Comparison of ENCODE assay signal across 8 cellular contexts in the genomic region with DNA sequence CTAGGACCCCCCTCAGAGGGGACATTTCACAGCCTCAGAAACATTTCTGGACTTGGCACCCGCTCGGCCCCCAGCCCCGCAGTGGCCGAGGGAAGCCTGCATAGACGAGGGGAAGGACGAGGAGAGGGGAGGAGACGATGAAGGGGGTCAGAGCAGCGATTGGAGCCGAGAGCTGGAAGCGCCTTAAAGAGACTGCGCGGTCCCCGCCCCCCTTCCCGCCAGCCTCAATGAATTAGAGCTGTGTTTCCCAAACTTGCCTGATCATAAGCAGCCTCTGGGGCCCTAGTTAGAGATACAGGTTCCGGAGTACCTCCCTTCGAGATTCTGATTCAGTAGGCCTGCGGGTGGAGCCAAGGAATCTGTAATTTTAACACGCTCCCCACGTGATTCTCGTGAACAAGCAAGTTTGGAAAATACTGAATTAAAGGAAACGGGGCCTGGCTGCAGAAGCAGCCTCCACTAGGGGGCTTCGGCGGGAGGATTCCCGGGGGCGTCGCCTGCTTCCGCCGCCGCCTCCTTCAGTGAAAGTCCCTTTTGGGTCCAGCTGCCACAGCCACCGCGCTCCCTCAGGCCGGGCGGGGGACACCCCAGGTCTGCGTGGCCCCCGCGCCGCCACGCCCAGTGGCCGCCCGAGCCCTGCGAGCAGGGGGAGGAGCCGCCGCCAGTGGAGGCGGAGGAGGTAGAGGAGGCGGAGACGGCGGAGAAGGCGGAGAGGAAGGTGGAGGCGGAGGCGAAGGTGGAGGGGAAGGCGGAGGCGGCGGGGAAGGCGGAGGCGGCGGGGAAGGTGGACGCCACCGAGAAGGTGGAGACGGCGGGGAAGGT. TPM values are rescaled to one million over a fixed set of nuclear protein-coding genes. Genes with fewer than 3 reads are reported as not detected.
DNase-seq lines count a peak whose midpoint lies in the region; ATAC-seq and TF ChIP-seq lines count a peak whose summit lies in the region.

A gene (plus strand): TSS at position 651 of the 822 bp plus-strand sequence. CDS start 824 bp downstream, outside the sequence.

- TF ChIP-seq CTCF in GM12873 (IDR thresholded peaks at IDR 0.05; ENCODE audit: insufficient read depth, low read depth, low read length, missing control alignments) (peak; percentile 54), upper lobe of right lung (IDR thresholded peaks at IDR 0.05) (peak; percentile 49)

- H3K4me1 ChIP-seq in upper lobe of right lung, result peaks cover 3% of the 10 kb centered on the region

- no peaks in the 10 kb centered on the region for H3K9me3 ChIP-seq in upper lobe of right lung

- peak; percentile 92 for ATAC-seq in HG02642 (IDR thresholded peaks at IDR 0.05; ENCODE audit: poor library complexity, unreplicated experiment)
- ATAC-seq in left cardiac atrium, result peak; percentile 91 to 96
- peak; percentile 95 for ATAC-seq in upper lobe of right lung

- H3K36me3 ChIP-seq in upper lobe of right lung, result no peaks in the 10 kb centered on the region

- H3K27me3 ChIP-seq in upper lobe of right lung, result no peaks in the 10 kb centered on the region

- DNase-seq in NCI-H1092 treated with DMSO at 0.1 percent for 48 hours (lab: John Stamatoyannopoulos, UW) (peak; percentile 94), SW480 (ENCODE audit: low spot score) (peak; percentile 59), left cardiac atrium (peak; percentile 79), posterior vena cava (ENCODE audit: low spot score) (peak; percentile 89), upper lobe of right lung (peak; percentile 90)

- H3K27ac ChIP-seq in adipose tissue (ENCODE audit: low read depth, low read length) (peak within 1 kb of the TSS; percentile 19), upper lobe of right lung (peak within 1 kb of the TSS; percentile 69)

- 0 to 30% (median 0%) methylated on average over 37 to 60 of the region's 60 CpGs for WGBS in adipose tissue, 3 donors

- intact Hi-C loops in left cardiac atrium (cut with DNase I) (no loop called here), posterior vena cava (cut with DNase I) (no loop called here), upper lobe of right lung (cut with DNase I) (no loop called here)

- H3K4me3 ChIP-seq in upper lobe of right lung, result peak within 1 kb of the TSS; percentile 58

RNA-seq across cellular contexts. Expression of the gene that starts here (rescaled TPM):
- polyA plus RNA-seq in adipose tissue, result 1 to 10 TPM; 1.2 to 2.0 (median 2.0) TPM
- total RNA-seq in left cardiac atrium (1 to 10 TPM; 1.6 to 2.7 TPM), posterior vena cava (1 to 10 TPM; 2.1 to 4.1 TPM), upper lobe of right lung (3.0 TPM)

Comparison
In these comparisons a context has a peak if more than half of its experiments do, and no peak if none do; other contexts are left out.
1. Peak in every context shown above with its lines: DNase-seq, ATAC-seq, H3K4me3 ChIP-seq and H3K27ac ChIP-seq.